In the genomic region with DNA sequence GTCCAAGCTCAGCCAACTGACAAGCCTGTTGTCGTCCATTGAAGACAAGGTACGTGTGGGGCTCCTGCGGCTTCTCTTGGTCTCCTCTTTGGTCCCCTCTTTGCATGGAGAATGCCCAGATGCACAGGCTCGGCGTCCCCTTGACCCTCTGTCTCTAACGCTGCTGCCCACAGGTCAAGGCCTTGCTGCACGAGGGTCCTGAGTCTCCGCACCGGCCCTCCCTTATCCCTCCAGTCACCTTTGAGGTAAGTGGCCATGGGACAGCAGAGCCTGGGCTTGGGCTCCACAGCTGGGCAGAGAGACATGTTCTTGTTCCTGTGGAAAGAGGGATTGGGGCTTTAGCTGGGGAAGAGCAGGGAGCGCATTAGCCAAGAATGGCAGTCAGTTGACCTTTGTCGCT, we compare ENCODE assay signal across 27 cellular contexts.
"Had no signal": no experiment of that assay in that cellular context is flagged by ENCODE, and none has a peak within 500 bp of the region (broad histone marks: within the 10 kb centered on the region; RNA-seq: fewer than 3 reads in every experiment).

No MANE protein-coding gene starts in this region.

- DNase-seq: activated CD4-positive, alpha-beta T cell treated with anti-CD3 and anti-CD28 coated beads, Interleukin-2, amount 50 U/mL, for 4 hours; activated CD8-positive, alpha-beta memory T cell treated with anti-CD3 and anti-CD28 coated beads, Interleukin-2, amount 50 U/mL, for 4 hours; activated T-cell treated with anti-CD3 and anti-CD28 coated beads, Interleukin-2, amount 50 U/mL, for 24 hours; adrenal gland; body of pancreas; cerebellar nuclear complex; effector memory CD8-positive, alpha-beta T cell; erythroblast; left cardiac atrium; left ventricle myocardium superior; mammary epithelial cell; naive B cell; nucleus accumbens; pancreas; psoas muscle; sigmoid colon; small intestine; stimulated activated CD4-positive, alpha-beta T cell treated with anti-CD3 and anti-CD28 coated beads, Interleukin-1b, Interleukin-23, amount 100 ng/mL, for 48 hours; stimulated activated CD4-positive, alpha-beta T cell treated with anti-CD3 and anti-CD28 coated beads, Interleukin-4, amount 100 ng/mL, for 4 hours; stimulated activated CD8-positive, alpha-beta memory T cell treated with anti-CD3 and anti-CD28 coated beads, Interleukin-4, amount 100 ng/mL, for 48 hours; stimulated activated naive CD4-positive, alpha-beta T cell treated with Interleukin-2 at 50 U/mL for 16 hours; T-helper 2 cell had no signal

- H3K4me3 Mint-ChIP-seq: activated naive CD8-positive, alpha-beta T cell; activated T-cell treated with anti-CD3 and anti-CD28 coated beads, Interleukin-2, amount 50 U/mL, for 24 hours; effector memory CD8-positive, alpha-beta T cell; mesothelial cell of epicardium; neural crest cell had no signal

- H3K4me1 Mint-ChIP-seq: mesothelial cell of epicardium, neural crest cell had no signal

- H3K9me3 Mint-ChIP-seq: activated T-cell treated with anti-CD3 and anti-CD28 coated beads, Interleukin-2, amount 50 U/mL, for 24 hours; activated T-helper 2 cell treated with anti-CD3 and anti-CD28 coated beads, Interferon-gamma antibody, Interleukin-2, Interleukin-4, amounts not matched to agents 10 μg/mL and 5 μg/mL and 100 μg/mL, durations not matched to agents 14 hours and 24 hours and 36 hours; effector memory CD8-positive, alpha-beta T cell; naive B cell had no signal

- ATAC-seq: body of pancreas; effector memory CD8-positive, alpha-beta T cell; gastroesophageal sphincter; left cardiac atrium; left ventricle myocardium superior; pancreas; psoas muscle had no signal

- H3K27me3 Mint-ChIP-seq: activated naive CD8-positive, alpha-beta T cell; activated T-cell treated with anti-CD3 and anti-CD28 coated beads, Interleukin-2, amount 50 U/mL, for 24 hours; effector memory CD8-positive, alpha-beta T cell; naive B cell had no signal

- H3K27ac Mint-ChIP-seq: activated naive CD8-positive, alpha-beta T cell; activated T-helper 2 cell treated with anti-CD3 and anti-CD28 coated beads, Interferon-gamma antibody, Interleukin-2, Interleukin-4, amounts not matched to agents 10 μg/mL and 5 μg/mL and 100 μg/mL, durations not matched to agents 14 hours and 24 hours and 36 hours; mesothelial cell of epicardium had no signal

- H3K36me3 Mint-ChIP-seq: mesothelial cell of epicardium had no signal
